Comparison of ENCODE assay signal across 8 cellular contexts in the genomic region with DNA sequence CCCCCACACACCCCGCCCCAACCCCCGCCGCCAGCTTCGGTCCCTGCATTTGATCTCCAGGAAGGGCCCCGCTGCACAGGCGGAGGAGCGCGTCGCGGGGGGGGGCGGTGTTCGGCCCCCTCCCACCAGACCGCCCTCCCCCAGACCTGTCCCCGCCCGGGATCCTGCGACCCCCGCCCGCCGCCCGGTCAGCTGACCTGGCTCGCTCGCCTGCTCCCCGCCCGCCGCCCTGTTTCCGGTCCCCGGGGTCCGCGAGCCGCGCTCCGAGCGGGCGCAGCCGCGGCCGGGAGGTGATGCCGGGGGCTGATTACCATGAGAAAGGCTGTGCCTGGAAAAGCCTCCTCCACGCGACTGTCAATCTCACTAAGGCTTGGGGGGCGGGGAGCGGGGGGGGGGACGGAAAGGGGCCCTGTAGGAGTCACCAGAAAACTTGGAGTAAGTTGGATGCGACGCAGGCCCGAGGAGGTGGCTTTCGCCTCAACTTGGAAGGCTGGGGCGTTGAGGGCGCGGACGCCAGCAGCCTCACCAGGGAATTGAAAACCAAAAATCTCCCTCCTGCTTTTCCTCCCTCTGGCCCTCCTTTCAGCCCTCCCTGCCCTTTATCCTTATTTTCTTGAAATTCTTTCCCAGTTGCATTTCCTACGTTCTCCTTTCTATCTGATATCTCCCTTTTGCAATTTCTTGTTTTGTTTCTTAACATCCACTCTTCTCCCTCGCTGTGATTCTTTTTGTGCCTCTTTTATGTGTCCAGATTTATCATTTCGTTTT. TPM values are rescaled to one million over a fixed set of nuclear protein-coding genes. Genes with fewer than 3 reads are reported as not detected.
DNase-seq lines count a peak whose midpoint lies in the region; ATAC-seq and TF ChIP-seq lines count a peak whose summit lies in the region.

No MANE protein-coding gene starts in this region.

- H3K27ac ChIP-seq in endodermal cell (ENCODE audit: low read depth, low read length) (peak overlapping the region; percentile 74), tibial nerve (peak overlapping the region; percentile 80 to 100 (median 98))

- peaks cover 6% of the 10 kb centered on the region for H3K4me1 ChIP-seq in endodermal cell (ENCODE audit: control insufficient read depth, insufficient read depth, low read length)
- H3K4me1 ChIP-seq in tibial nerve: peaks cover 0 to 55% (median 5%) of the 10 kb centered on the region in 4 donors

- no peaks in the 10 kb centered on the region for H3K36me3 Mint-ChIP-seq in activated CD4-positive, alpha-beta T cell treated with anti-CD3 and anti-CD28 coated beads for 36 hours (ENCODE audit: low read depth)
- no peaks in the 10 kb centered on the region for H3K36me3 Mint-ChIP-seq in endodermal cell (ENCODE audit: low read depth)
- no peaks in the 10 kb centered on the region for H3K36me3 Mint-ChIP-seq in mesothelial cell of epicardium

- H3K9me3 ChIP-seq in endodermal cell (ENCODE audit: control insufficient read depth, low read length) (no peaks in the 10 kb centered on the region), tibial nerve (no peaks in the 10 kb centered on the region)

- peak; percentile 42 for ATAC-seq in activated CD4-positive, alpha-beta T cell treated with anti-CD3 and anti-CD28 coated beads for 36 hours
- ATAC-seq in HG03521 (IDR thresholded peaks at IDR 0.05; ENCODE audit: unreplicated experiment): no peak
- no peak for ATAC-seq in GM21367 (IDR thresholded peaks at IDR 0.05; ENCODE audit: unreplicated experiment)

- peak overlapping the region; percentile 71 for H3K4me3 Mint-ChIP-seq in activated CD4-positive, alpha-beta T cell treated with anti-CD3 and anti-CD28 coated beads for 36 hours
- H3K4me3 Mint-ChIP-seq in endodermal cell (peak overlapping the region; percentile 54), mesothelial cell of epicardium (peak overlapping the region; percentile 77)

- H3K4me1 Mint-ChIP-seq in activated CD4-positive, alpha-beta T cell treated with anti-CD3 and anti-CD28 coated beads for 36 hours: peaks cover 23% of the 10 kb centered on the region
- peaks cover 19% of the 10 kb centered on the region for H3K4me1 Mint-ChIP-seq in endodermal cell
- peaks cover 42% of the 10 kb centered on the region for H3K4me1 Mint-ChIP-seq in mesothelial cell of epicardium

- POLR2A ChIA-PET in activated CD4-positive, alpha-beta T cell treated with anti-CD3 and anti-CD28 coated beads for 36 hours (lab: Charles Lee): interaction anchor here (0.7 kb wide), 1 partner anchor 56 kb away, joined by 3 read pairs; no protein-coding TSS in a partner anchor

- TF ChIP-seq POLR2A in tibial nerve (IDR thresholded peaks at IDR 0.05): peak; percentile 45 to 46

- no peak overlapping the region for H3K9ac ChIP-seq in endodermal cell (ENCODE audit: extremely low read depth, low read length, poor library complexity, severe bottlenecking)

- H3K27ac Mint-ChIP-seq in activated CD4-positive, alpha-beta T cell treated with anti-CD3 and anti-CD28 coated beads for 36 hours: no peak overlapping the region
- H3K27ac Mint-ChIP-seq in endodermal cell: no peak overlapping the region
- peak overlapping the region; percentile 85 for H3K27ac Mint-ChIP-seq in mesothelial cell of epicardium

- H3K9me3 Mint-ChIP-seq in activated CD4-positive, alpha-beta T cell treated with anti-CD3 and anti-CD28 coated beads for 36 hours (ENCODE audit: low read depth): no peaks in the 10 kb centered on the region
- H3K9me3 Mint-ChIP-seq in endodermal cell (no peaks in the 10 kb centered on the region), mesothelial cell of epicardium (no peaks in the 10 kb centered on the region)

- WGBS in endodermal cell (ENCODE audit: insufficient coverage in 1 of 2, insufficient read length in 1 of 2), 2 experiments: 1 to 6% methylated on average over 6 to 45 of the region's 54 CpGs
- 3 to 6% methylated on average over 16 to 27 of the region's 54 CpGs for WGBS in tibial nerve, 2 donors

- no peak for TF ChIP-seq CTCF in endodermal cell (conservative IDR thresholded peaks at IDR 0.05)
- no peak for TF ChIP-seq CTCF in mesothelial cell of epicardium (IDR thresholded peaks at IDR 0.05; ENCODE audit: unreplicated experiment)
- no peak for TF ChIP-seq CTCF in tibial nerve (IDR thresholded peaks at IDR 0.05)

- H3K36me3 ChIP-seq in endodermal cell (ENCODE audit: control insufficient read depth, insufficient read depth, low read length) (no peaks in the 10 kb centered on the region), tibial nerve (no peaks in the 10 kb centered on the region)

- peak overlapping the region; percentile 78 for H3K4me3 ChIP-seq in endodermal cell (ENCODE audit: low read length)
- peak overlapping the region; percentile 45 to 70 (median 51) for H3K4me3 ChIP-seq in tibial nerve

- TF ChIP-seq EP300 in tibial nerve (IDR thresholded peaks at IDR 0.05): peak in 1 of 2 donors; percentile 75

- peaks cover 55% of the 10 kb centered on the region for H3K27me3 ChIP-seq in endodermal cell (ENCODE audit: control insufficient read depth, insufficient read depth, low read length, poor library complexity, severe bottlenecking)
- H3K27me3 ChIP-seq in tibial nerve: no peaks in the 10 kb centered on the region

- peaks cover 40% of the 10 kb centered on the region for H3K27me3 Mint-ChIP-seq in activated CD4-positive, alpha-beta T cell treated with anti-CD3 and anti-CD28 coated beads for 36 hours
- H3K27me3 Mint-ChIP-seq in endodermal cell (ENCODE audit: insufficient read depth) (peaks cover 20% of the 10 kb centered on the region), mesothelial cell of epicardium (ENCODE audit: low read depth) (no peaks in the 10 kb centered on the region)

- CTCF ChIA-PET in activated CD4-positive, alpha-beta T cell treated with anti-CD3 and anti-CD28 coated beads for 36 hours (lab: Charles Lee): interaction anchor here (0.7 kb wide), 1 partner anchor 110 kb away, joined by 3 read pairs; no protein-coding TSS in a partner anchor

- intact Hi-C loops in activated CD4-positive, alpha-beta T cell treated with anti-CD3 and anti-CD28 coated beads for 36 hours (cut with DNase I, micrococcal nuclease): no loop called here

- DNase-seq in activated CD4-positive, alpha-beta T cell treated with anti-CD3 and anti-CD28 coated beads for 36 hours: peak; percentile 40
- DNase-seq in activated CD4-positive, alpha-beta T cell treated with anti-CD3 and anti-CD28 coated beads for 4 hours: no peak
- DNase-seq in SK-N-DZ (ENCODE audit: low spot score) (peak; percentile 31), endodermal cell (peak; percentile 93), mesothelial cell of epicardium (ENCODE audit: low spot score in 2 of 2, unreplicated experiment in 2 of 2) (peak; percentile 35 to 60), tibial nerve (ENCODE audit: low spot score in 2 of 2) (no peak)

RNA-seq across cellular contexts. Expression of gene ZEB2, which starts 4.5 kb away (rescaled TPM):
- 1 to 10 TPM; 7.0 to 7.5 TPM for total RNA-seq in activated CD4-positive, alpha-beta T cell treated with anti-CD3 and anti-CD28 coated beads for 36 hours
- polyA plus RNA-seq in SK-N-DZ (2014; cell fraction: cytosol; rRNA removed): 5.3 and 7.2 TPM in 2 replicates
- 3.6 and 4.5 TPM in 2 replicates for polyA plus RNA-seq in SK-N-DZ (2014; cell fraction: nucleus; rRNA removed)
- total RNA-seq in endodermal cell (under 1 TPM; 0.29 to 0.31 TPM), mesothelial cell of epicardium (105 to 111 TPM (median 110 TPM) in 3 replicates), tibial nerve (100 to 1,000 TPM; 148 to 290 (median 218) TPM)
- 68.2 TPM for polyA plus RNA-seq in endodermal cell (2013, experiment 1 of 2)
- polyA plus RNA-seq in endodermal cell (2013, experiment 2 of 2): 65.4 TPM

Comparison
In these comparisons a context has a peak if more than half of its experiments do, and no peak if none do; other contexts are left out.
1. DNase-seq: peak in activated CD4-positive, alpha-beta T cell treated with anti-CD3 and anti-CD28 coated beads for 36 hours (single experiment), SK-N-DZ (single experiment), endodermal cell (single experiment) and mesothelial cell of epicardium (2 of 2); none in activated CD4-positive, alpha-beta T cell treated with anti-CD3 and anti-CD28 coated beads for 4 hours (0 of 2) and tibial nerve (0 of 2).
2. RNA of gene ZEB2, which starts 4.5 kb away (total RNA-seq): 148 to 290 TPM in tibial nerve and 105 to 111 TPM in mesothelial cell of epicardium; 7.0 to 7.5 TPM in activated CD4-positive, alpha-beta T cell treated with anti-CD3 and anti-CD28 coated beads for 36 hours and 0.29 to 0.31 TPM in endodermal cell; every median in the first group is over 10 times any median in the second.
3. Peak in every context shown above with its lines, with median percentiles within 50 percentile points of each other: H3K4me3 Mint-ChIP-seq.